In the genomic region with DNA sequence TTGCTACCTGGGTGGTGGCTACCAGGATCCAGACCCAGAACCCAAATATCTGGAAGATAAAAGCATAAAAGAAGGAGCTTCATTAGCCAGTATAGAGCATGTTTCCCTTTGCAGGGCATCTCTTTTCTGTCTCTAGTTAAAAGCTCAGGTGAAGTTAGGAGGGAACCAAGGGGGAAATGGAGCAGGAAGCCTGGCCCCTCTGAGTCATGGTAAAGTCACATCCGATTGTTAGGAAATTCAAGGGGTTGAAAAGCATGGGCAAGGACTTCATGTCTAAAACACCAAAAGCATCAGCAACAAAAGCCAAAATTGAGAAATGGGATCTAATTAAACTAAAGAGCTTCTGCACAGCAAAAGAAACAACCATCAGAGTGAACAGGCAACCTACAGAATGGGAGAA, we compare ENCODE assay signal across 13 cellular contexts.
"Had no signal": no experiment of that assay in that cellular context is flagged by ENCODE, and none has a peak within 500 bp of the region (broad histone marks: within the 10 kb centered on the region; RNA-seq: fewer than 3 reads in every experiment).

No MANE protein-coding gene starts in this region.

- DNase-seq: activated naive CD4-positive, alpha-beta T cell treated with anti-CD3 and anti-CD28 coated beads for 36 hours; activated naive CD8-positive, alpha-beta T cell treated with anti-CD3 and anti-CD28 coated beads, Interleukin-2, amount 50 U/mL, for 24 hours; aorta; dorsolateral prefrontal cortex; glutamatergic neuron; hypothalamus; kidney; left ventricle myocardium inferior; mesenchymal stem cell; natural killer cell; stimulated activated CD4-positive, alpha-beta T cell treated with anti-CD3 and anti-CD28 coated beads, Interleukin-1b, Interleukin-23, amount 100 ng/mL, for 48 hours had no signal

- H3K36me3 ChIP-seq: esophagus muscularis mucosa, left ventricle myocardium inferior, neutrophil had no signal

- H3K4me3 ChIP-seq: dorsolateral prefrontal cortex, esophagus muscularis mucosa, left ventricle myocardium inferior had no signal

- H3K27me3 ChIP-seq: esophagus muscularis mucosa, neutrophil had no signal

- FAIRE-seq: kidney had no signal
